Comparison of ENCODE assay signal across 8 cellular contexts in genomic region chr6:26025047-26025893, GRCh38.
DNase-seq lines count a peak whose midpoint lies in the region; ATAC-seq, FAIRE-seq and TF ChIP-seq lines count a peak whose summit lies in the region.

No MANE protein-coding gene starts in this region.

- WGBS in adrenal gland, 4 donors = 78 to 85% (median 82%) methylated on average over 17 of the region's 17 CpGs

- peaks cover 7 to 21% of the 10 kb centered on the region in 2 donors for H3K4me1 ChIP-seq in adrenal gland (replicated peaks in 1 of 2)
- peaks cover 0 to 17% (median 2%) of the 10 kb centered on the region in 4 donors for H3K4me1 ChIP-seq in tibial artery

- intact Hi-C loops in adrenal gland (cut with DNase I) = no loop called here
- intact Hi-C loops in tibial artery (cut with DNase I; ENCODE audit: low total_unique reads) = loop anchor here (10.0 kb wide), 1 partner anchor 1810 kb away; a partner anchor contains a TSS

- no peak for DNase-seq in activated naive CD4-positive, alpha-beta T cell treated with anti-CD3 and anti-CD28 coated beads, Interleukin-2, amount 50 U/mL, for 16 hours
- DNase-seq in adrenal gland (peak in 3 of 7 donors; percentile 42 to 61 (median 55)), tibial artery (peak in 1 of 2 donors; percentile 73), NCI-H1694 treated with DMSO at 0.1 percent for 48 hours (lab: John Stamatoyannopoulos, UW) (no peak)

- FAIRE-seq in islet of Langerhans (lab: Jason Lieb, UNC) = peak; percentile 84

- no peaks in the 10 kb centered on the region for H3K9me3 Mint-ChIP-seq in activated naive CD4-positive, alpha-beta T cell treated with anti-CD3 and anti-CD28 coated beads, Interleukin-2, amount 50 U/mL, for 24 hours

- TF ChIP-seq CTCF in adrenal gland (IDR thresholded peaks at IDR 0.05) (no peak), tibial artery (IDR thresholded peaks at IDR 0.05) (no peak)

- no peaks in the 10 kb centered on the region for H3K36me3 Mint-ChIP-seq in activated naive CD4-positive, alpha-beta T cell treated with anti-CD3 and anti-CD28 coated beads, Interleukin-2, amount 50 U/mL, for 24 hours

- H3K4me1 Mint-ChIP-seq in activated naive CD4-positive, alpha-beta T cell treated with anti-CD3 and anti-CD28 coated beads, Interleukin-2, amount 50 U/mL, for 24 hours = peaks cover 64% of the 10 kb centered on the region

- no peaks in the 10 kb centered on the region for H3K36me3 ChIP-seq in adrenal gland (replicated peaks in 1 of 2)
- H3K36me3 ChIP-seq in tibial artery = no peaks in the 10 kb centered on the region

- H3K27me3 Mint-ChIP-seq in activated naive CD4-positive, alpha-beta T cell treated with anti-CD3 and anti-CD28 coated beads, Interleukin-2, amount 50 U/mL, for 24 hours = no peaks in the 10 kb centered on the region

- H3K4me3 ChIP-seq in adrenal gland (peak overlapping the region in 2 of 4 donors; percentile 30 to 76), tibial artery (peak overlapping the region; percentile 69 to 76)

- H3K27me3 ChIP-seq in adrenal gland (no peaks in the 10 kb centered on the region), tibial artery (no peaks in the 10 kb centered on the region)

- ATAC-seq in HG03025 (IDR thresholded peaks at IDR 0.05; ENCODE audit: low FRiP score, unreplicated experiment) (no peak), GM21526 (IDR thresholded peaks at IDR 0.05; ENCODE audit: low FRiP score, unreplicated experiment) (no peak)

- peak overlapping the region; percentile 91 to 99 (median 96) for H3K27ac ChIP-seq in adrenal gland
- H3K27ac ChIP-seq in tibial artery = peak overlapping the region; percentile 93

- TF ChIP-seq POLR2A in adrenal gland (IDR thresholded peaks at IDR 0.05) = no peak

- peak overlapping the region; percentile 96 for H3K27ac Mint-ChIP-seq in activated naive CD4-positive, alpha-beta T cell treated with anti-CD3 and anti-CD28 coated beads, Interleukin-2, amount 50 U/mL, for 24 hours

- H3K4me3 Mint-ChIP-seq in activated naive CD4-positive, alpha-beta T cell treated with anti-CD3 and anti-CD28 coated beads, Interleukin-2, amount 50 U/mL, for 24 hours = peak overlapping the region; percentile 86

- H3K9me3 ChIP-seq in adrenal gland (replicated peaks in 1 of 3) (no peaks in the 10 kb centered on the region), tibial artery (no peaks in the 10 kb centered on the region)
